In genomic region chr3:30299674-30300423, GRCh38 we compare ENCODE assay signal across 1 cellular context.
TF ChIP-seq lines count a peak whose summit lies in the region.

No MANE protein-coding gene starts in this region.

TF ChIP-seq in HepG2, 621 proteins besides CTCF, POLR2A, EP300 and RAD21 (continued from another document):
- 0 out of 2 replicates have a peak, but pooled peaks have one; percentile 14 for TF ChIP-seq PAXIP1 (CRISPR knock-in tag; conservative IDR thresholded peaks at IDR 0.05)
- no peak for TF ChIP-seq JDP2 (CRISPR knock-in tag; IDR thresholded peaks at IDR 0.05; ENCODE audit: borderline replicate concordance)
- TF ChIP-seq ZNF382 (CRISPR knock-in tag; IDR thresholded peaks at IDR 0.05; ENCODE audit: borderline replicate concordance), result no peak
- no peak for TF ChIP-seq ZNF75D (CRISPR knock-in tag; IDR thresholded peaks at IDR 0.05; ENCODE audit: borderline replicate concordance)
- TF ChIP-seq ZEB1 (IDR thresholded peaks at IDR 0.05; ENCODE audit: insufficient replicate concordance, low read depth), result no peak
- no peak for TF ChIP-seq MIER3 (CRISPR knock-in tag; IDR thresholded peaks at IDR 0.05; ENCODE audit: borderline replicate concordance)
- TF ChIP-seq KDM2A (CRISPR knock-in tag; IDR thresholded peaks at IDR 0.05; ENCODE audit: borderline replicate concordance, low read depth), result no peak
- TF ChIP-seq, protein P1, sequence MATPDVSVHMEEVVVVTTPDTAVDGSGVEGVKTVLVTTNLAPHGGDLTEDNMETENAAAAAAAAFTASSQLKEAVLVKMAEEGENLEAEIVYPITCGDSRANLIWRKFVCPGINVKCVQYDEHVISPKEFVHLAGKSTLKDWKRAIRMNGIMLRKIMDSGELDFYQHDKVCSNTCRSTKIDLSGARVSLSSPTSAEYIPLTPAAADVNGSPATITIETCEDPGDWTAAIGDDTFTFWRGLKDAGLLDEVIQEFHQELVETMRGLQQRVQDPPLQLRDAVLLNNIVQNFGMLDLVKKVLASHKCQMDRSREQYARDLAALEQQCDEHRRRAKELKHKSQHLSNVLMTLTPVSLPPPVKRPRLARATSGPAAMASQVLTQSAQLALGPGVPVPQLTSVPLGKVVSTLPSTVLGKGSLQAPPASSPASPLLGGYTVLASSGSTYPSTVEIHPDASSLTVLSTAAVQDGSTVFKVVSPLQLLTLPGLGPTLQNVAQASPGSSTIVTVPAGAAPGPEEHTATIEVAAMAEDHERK (CRISPR knock-in tag; IDR thresholded peaks at IDR 0.05; ENCODE audit: low read depth), result no peak
- TF ChIP-seq, protein P2, sequence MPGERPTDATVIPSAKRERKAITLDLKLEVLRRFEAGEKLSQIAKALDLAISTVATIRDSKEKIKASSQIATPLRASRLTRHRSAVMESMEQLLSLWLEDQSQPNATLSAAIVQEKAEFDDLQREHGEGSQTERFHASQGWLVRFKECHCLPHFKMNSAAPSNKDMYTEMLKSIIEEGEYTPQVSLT (CRISPR knock-in tag; IDR thresholded peaks at IDR 0.05; ENCODE audit: borderline replicate concordance, low read depth), result no peak
- no peak for TF ChIP-seq ATF2 (CRISPR knock-in tag; IDR thresholded peaks at IDR 0.05)
- no peak for TF ChIP-seq RFX5 (IDR thresholded peaks at IDR 0.05; ENCODE audit: low read depth, low read length)
- TF ChIP-seq ZFP91 (CRISPR knock-in tag; IDR thresholded peaks at IDR 0.05; ENCODE audit: borderline replicate concordance), result no peak
- no peak for TF ChIP-seq ZNF562 (CRISPR knock-in tag; IDR thresholded peaks at IDR 0.05; ENCODE audit: borderline replicate concordance)
- no peak for TF ChIP-seq ZZZ3 (CRISPR knock-in tag; IDR thresholded peaks at IDR 0.05; ENCODE audit: borderline replicate concordance)
- TF ChIP-seq EHMT2 (IDR thresholded peaks at IDR 0.05; ENCODE audit: borderline replicate concordance, low read depth, low read length), result peak; percentile 33; the same call in 1 of the 2 replicates
- no peak for TF ChIP-seq ZBTB3 (CRISPR knock-in tag; IDR thresholded peaks at IDR 0.05; ENCODE audit: borderline replicate concordance, low read depth)
- no peak for TF ChIP-seq CAMTA2 (CRISPR knock-in tag; IDR thresholded peaks at IDR 0.05; ENCODE audit: borderline replicate concordance)
- peak; percentile 96 for TF ChIP-seq ZNF7 (CRISPR knock-in tag; IDR thresholded peaks at IDR 0.05)
- TF ChIP-seq SNAPC2 (CRISPR knock-in tag; IDR thresholded peaks at IDR 0.05), result no peak
- no peak for TF ChIP-seq ZFP36L1 (CRISPR knock-in tag; IDR thresholded peaks at IDR 0.05)
- no peak for TF ChIP-seq ZNF563 (CRISPR knock-in tag; IDR thresholded peaks at IDR 0.05)
- TF ChIP-seq SNRNP70 (IDR thresholded peaks at IDR 0.05; ENCODE audit: low read depth, low read length), result no peak
- TF ChIP-seq TAF1 (CRISPR knock-in tag; IDR thresholded peaks at IDR 0.05), result no peak
- TF ChIP-seq CEBPB (IDR thresholded peaks at IDR 0.05; ENCODE audit: borderline replicate concordance, low read depth, low read length), result 0 out of 2 replicates have a peak, but pooled peaks have one; percentile 15
- TF ChIP-seq TBX3 (IDR thresholded peaks at IDR 0.05; ENCODE audit: borderline replicate concordance), result no peak
- TF ChIP-seq, protein P3, sequence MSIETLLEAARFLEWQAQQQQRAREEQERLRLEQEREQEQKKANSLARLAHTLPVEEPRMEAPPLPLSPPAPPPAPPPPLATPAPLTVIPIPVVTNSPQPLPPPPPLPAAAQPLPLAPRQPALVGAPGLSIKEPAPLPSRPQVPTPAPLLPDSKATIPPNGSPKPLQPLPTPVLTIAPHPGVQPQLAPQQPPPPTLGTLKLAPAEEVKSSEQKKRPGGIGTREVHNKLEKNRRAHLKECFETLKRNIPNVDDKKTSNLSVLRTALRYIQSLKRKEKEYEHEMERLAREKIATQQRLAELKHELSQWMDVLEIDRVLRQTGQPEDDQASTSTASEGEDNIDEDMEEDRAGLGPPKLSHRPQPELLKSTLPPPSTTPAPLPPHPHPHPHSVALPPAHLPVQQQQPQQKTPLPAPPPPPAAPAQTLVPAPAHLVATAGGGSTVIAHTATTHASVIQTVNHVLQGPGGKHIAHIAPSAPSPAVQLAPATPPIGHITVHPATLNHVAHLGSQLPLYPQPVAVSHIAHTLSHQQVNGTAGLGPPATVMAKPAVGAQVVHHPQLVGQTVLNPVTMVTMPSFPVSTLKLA (IDR thresholded peaks at IDR 0.05), result no peak
- TF ChIP-seq SCMH1 (CRISPR knock-in tag; IDR thresholded peaks at IDR 0.05; ENCODE audit: borderline replicate concordance), result no peak
- no peak for TF ChIP-seq NR0B2 (CRISPR knock-in tag; IDR thresholded peaks at IDR 0.05)
- TF ChIP-seq RORA (CRISPR knock-in tag; IDR thresholded peaks at IDR 0.05), result no peak
